2 cellular contexts compared by ENCODE assay signal in the genomic region with DNA sequence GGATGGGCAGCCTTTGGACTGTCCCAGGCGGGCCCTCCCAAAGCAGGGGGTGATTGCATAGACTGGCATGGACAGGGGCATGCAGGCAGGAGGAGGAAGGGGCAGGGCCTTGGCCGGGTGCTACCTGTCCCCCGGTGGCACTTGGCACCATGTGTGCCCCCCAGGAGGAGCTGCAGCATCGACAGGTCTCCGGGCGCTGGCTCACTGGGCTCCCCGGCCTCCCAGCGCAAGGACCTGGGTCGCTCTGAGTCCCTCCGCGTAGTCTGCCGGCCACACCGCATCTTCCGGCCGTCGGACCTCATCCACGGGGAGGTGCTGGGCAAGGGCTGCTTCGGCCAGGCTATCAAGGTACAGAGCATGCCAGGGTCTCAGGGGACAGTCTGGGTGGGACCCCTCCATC.
TF ChIP-seq lines count a peak whose summit lies in the region.

No MANE protein-coding gene starts in this region.

TF ChIP-seq in SK-N-SH, 30 proteins besides CTCF, POLR2A, EP300 and RAD21 (continued from another document):
- TF ChIP-seq, protein P1, sequence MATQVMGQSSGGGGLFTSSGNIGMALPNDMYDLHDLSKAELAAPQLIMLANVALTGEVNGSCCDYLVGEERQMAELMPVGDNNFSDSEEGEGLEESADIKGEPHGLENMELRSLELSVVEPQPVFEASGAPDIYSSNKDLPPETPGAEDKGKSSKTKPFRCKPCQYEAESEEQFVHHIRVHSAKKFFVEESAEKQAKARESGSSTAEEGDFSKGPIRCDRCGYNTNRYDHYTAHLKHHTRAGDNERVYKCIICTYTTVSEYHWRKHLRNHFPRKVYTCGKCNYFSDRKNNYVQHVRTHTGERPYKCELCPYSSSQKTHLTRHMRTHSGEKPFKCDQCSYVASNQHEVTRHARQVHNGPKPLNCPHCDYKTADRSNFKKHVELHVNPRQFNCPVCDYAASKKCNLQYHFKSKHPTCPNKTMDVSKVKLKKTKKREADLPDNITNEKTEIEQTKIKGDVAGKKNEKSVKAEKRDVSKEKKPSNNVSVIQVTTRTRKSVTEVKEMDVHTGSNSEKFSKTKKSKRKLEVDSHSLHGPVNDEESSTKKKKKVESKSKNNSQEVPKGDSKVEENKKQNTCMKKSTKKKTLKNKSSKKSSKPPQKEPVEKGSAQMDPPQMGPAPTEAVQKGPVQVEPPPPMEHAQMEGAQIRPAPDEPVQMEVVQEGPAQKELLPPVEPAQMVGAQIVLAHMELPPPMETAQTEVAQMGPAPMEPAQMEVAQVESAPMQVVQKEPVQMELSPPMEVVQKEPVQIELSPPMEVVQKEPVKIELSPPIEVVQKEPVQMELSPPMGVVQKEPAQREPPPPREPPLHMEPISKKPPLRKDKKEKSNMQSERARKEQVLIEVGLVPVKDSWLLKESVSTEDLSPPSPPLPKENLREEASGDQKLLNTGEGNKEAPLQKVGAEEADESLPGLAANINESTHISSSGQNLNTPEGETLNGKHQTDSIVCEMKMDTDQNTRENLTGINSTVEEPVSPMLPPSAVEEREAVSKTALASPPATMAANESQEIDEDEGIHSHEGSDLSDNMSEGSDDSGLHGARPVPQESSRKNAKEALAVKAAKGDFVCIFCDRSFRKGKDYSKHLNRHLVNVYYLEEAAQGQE (IDR thresholded peaks at IDR 0.05; ENCODE audit: low read depth, low read length) = no peak
- TF ChIP-seq SIN3A (IDR thresholded peaks at IDR 0.05; ENCODE audit: borderline replicate concordance, low read depth, low read length) = no peak
- no peak for TF ChIP-seq RFX5 (IDR thresholded peaks at IDR 0.05; ENCODE audit: low read length)
- no peak for TF ChIP-seq RCOR1 (IDR thresholded peaks at IDR 0.05; ENCODE audit: low read length)
- TF ChIP-seq TCF12 (IDR thresholded peaks at IDR 0.05) = no peak
- no peak for TF ChIP-seq TEAD4 (IDR thresholded peaks at IDR 0.05; ENCODE audit: borderline replicate concordance, insufficient read depth)
- TF ChIP-seq, protein P2, sequence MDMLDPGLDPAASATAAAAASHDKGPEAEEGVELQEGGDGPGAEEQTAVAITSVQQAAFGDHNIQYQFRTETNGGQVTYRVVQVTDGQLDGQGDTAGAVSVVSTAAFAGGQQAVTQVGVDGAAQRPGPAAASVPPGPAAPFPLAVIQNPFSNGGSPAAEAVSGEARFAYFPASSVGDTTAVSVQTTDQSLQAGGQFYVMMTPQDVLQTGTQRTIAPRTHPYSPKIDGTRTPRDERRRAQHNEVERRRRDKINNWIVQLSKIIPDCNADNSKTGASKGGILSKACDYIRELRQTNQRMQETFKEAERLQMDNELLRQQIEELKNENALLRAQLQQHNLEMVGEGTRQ (IDR thresholded peaks at IDR 0.05; ENCODE audit: borderline replicate concordance, low read depth, low read length) = no peak
- TF ChIP-seq, protein P3, sequence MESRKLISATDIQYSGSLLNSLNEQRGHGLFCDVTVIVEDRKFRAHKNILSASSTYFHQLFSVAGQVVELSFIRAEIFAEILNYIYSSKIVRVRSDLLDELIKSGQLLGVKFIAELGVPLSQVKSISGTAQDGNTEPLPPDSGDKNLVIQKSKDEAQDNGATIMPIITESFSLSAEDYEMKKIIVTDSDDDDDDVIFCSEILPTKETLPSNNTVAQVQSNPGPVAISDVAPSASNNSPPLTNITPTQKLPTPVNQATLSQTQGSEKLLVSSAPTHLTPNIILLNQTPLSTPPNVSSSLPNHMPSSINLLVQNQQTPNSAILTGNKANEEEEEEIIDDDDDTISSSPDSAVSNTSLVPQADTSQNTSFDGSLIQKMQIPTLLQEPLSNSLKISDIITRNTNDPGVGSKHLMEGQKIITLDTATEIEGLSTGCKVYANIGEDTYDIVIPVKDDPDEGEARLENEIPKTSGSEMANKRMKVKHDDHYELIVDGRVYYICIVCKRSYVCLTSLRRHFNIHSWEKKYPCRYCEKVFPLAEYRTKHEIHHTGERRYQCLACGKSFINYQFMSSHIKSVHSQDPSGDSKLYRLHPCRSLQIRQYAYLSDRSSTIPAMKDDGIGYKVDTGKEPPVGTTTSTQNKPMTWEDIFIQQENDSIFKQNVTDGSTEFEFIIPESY (IDR thresholded peaks at IDR 0.05; ENCODE audit: borderline replicate concordance, low read depth) = no peak
- TF ChIP-seq RXRA (IDR thresholded peaks at IDR 0.05; ENCODE audit: borderline replicate concordance, low read depth) = no peak
- no peak for TF ChIP-seq MEF2A (IDR thresholded peaks at IDR 0.05; ENCODE audit: borderline replicate concordance, low read depth)
- TF ChIP-seq, protein P4, sequence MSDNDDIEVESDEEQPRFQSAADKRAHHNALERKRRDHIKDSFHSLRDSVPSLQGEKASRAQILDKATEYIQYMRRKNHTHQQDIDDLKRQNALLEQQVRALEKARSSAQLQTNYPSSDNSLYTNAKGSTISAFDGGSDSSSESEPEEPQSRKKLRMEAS (IDR thresholded peaks at IDR 0.05; ENCODE audit: low read depth) = no peak
- no peak for TF ChIP-seq FOXM1 (IDR thresholded peaks at IDR 0.05; ENCODE audit: low read depth)
- TF ChIP-seq GABPA (IDR thresholded peaks at IDR 0.05; ENCODE audit: low read depth) = no peak
TF ChIP-seq in SK-N-SH: peak in this region for 0.

TF ChIP-seq in SK-N-SH treated with all-trans-retinoic acid at 6 μM for 48 hours, 23 proteins besides CTCF, POLR2A, EP300 and RAD21 (continued from another document):
- TF ChIP-seq, protein P5, sequence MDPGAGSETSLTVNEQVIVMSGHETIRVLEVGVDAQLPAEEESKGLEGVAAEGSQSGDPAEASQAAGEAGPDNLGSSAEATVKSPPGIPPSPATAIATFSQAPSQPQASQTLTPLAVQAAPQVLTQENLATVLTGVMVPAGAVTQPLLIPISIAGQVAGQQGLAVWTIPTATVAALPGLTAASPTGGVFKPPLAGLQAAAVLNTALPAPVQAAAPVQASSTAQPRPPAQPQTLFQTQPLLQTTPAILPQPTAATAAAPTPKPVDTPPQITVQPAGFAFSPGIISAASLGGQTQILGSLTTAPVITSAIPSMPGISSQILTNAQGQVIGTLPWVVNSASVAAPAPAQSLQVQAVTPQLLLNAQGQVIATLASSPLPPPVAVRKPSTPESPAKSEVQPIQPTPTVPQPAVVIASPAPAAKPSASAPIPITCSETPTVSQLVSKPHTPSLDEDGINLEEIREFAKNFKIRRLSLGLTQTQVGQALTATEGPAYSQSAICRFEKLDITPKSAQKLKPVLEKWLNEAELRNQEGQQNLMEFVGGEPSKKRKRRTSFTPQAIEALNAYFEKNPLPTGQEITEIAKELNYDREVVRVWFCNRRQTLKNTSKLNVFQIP (CRISPR knock-in tag; IDR thresholded peaks at IDR 0.05; ENCODE audit: borderline replicate concordance, low read depth) = no peak
- TF ChIP-seq ESRRG (CRISPR knock-in tag; IDR thresholded peaks at IDR 0.05) (no peak), ZC3H10 (CRISPR knock-in tag; IDR thresholded peaks at IDR 0.05) (no peak), RARB (CRISPR knock-in tag; IDR thresholded peaks at IDR 0.05) (no peak), ZFP3 (CRISPR knock-in tag; IDR thresholded peaks at IDR 0.05) (no peak), BACH2 (CRISPR knock-in tag; IDR thresholded peaks at IDR 0.05; ENCODE audit: borderline replicate concordance) (no peak), OSR1 (CRISPR knock-in tag; IDR thresholded peaks at IDR 0.05) (no peak), SNAI2 (CRISPR knock-in tag; IDR thresholded peaks at IDR 0.05) (no peak), TOX (CRISPR knock-in tag; IDR thresholded peaks at IDR 0.05; ENCODE audit: borderline replicate concordance) (no peak), TCF4 (CRISPR knock-in tag; IDR thresholded peaks at IDR 0.05; ENCODE audit: borderline replicate concordance) (no peak), ARNTL (CRISPR knock-in tag; IDR thresholded peaks at IDR 0.05; ENCODE audit: borderline replicate concordance, low read depth) (no peak), PPARA (CRISPR knock-in tag; IDR thresholded peaks at IDR 0.05; ENCODE audit: borderline replicate concordance) (no peak)
- TF ChIP-seq, protein P6, sequence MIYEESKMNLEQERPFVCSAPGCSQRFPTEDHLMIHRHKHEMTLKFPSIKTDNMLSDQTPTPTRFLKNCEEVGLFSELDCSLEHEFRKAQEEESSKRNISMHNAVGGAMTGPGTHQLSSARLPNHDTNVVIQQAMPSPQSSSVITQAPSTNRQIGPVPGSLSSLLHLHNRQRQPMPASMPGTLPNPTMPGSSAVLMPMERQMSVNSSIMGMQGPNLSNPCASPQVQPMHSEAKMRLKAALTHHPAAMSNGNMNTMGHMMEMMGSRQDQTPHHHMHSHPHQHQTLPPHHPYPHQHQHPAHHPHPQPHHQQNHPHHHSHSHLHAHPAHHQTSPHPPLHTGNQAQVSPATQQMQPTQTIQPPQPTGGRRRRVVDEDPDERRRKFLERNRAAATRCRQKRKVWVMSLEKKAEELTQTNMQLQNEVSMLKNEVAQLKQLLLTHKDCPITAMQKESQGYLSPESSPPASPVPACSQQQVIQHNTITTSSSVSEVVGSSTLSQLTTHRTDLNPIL (CRISPR knock-in tag; IDR thresholded peaks at IDR 0.05; ENCODE audit: low read depth) = no peak
- TF ChIP-seq, protein P7, sequence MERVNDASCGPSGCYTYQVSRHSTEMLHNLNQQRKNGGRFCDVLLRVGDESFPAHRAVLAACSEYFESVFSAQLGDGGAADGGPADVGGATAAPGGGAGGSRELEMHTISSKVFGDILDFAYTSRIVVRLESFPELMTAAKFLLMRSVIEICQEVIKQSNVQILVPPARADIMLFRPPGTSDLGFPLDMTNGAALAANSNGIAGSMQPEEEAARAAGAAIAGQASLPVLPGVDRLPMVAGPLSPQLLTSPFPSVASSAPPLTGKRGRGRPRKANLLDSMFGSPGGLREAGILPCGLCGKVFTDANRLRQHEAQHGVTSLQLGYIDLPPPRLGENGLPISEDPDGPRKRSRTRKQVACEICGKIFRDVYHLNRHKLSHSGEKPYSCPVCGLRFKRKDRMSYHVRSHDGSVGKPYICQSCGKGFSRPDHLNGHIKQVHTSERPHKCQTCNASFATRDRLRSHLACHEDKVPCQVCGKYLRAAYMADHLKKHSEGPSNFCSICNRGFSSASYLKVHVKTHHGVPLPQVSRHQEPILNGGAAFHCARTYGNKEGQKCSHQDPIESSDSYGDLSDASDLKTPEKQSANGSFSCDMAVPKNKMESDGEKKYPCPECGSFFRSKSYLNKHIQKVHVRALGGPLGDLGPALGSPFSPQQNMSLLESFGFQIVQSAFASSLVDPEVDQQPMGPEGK (CRISPR knock-in tag; IDR thresholded peaks at IDR 0.05; ENCODE audit: borderline replicate concordance) = no peak
TF ChIP-seq in SK-N-SH treated with all-trans-retinoic acid at 6 μM for 48 hours: peak in this region for 0.
